In the genomic region with DNA sequence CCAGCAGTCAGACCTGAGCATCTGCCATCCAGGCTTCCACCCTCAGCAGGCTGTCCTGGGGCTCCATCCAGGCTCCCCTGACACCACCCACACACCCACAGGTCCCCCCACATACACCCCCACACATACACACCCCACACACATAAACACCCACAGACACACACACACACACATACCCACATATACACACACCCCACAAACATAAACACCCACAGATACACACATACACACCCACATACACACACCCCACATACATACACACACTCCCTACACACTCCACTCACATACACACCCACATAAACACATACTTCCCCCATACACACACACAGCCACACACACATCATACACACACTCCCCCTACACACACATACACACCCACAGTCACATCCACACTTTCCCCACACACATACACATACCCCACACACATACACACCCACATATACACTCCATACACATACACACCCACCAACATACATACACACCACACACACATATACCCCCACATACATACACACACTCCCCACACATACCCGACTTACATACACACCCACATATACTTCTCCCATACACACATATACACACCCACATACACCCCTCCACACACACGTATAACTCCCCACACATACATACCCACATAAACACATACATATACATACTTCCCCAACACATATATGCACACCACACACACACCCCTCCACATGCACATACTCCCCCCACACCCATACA, we compare ENCODE assay signal across 13 cellular contexts.
"Had no signal": no experiment of that assay in that cellular context is flagged by ENCODE, and none has a peak within 500 bp of the region (broad histone marks: within the 10 kb centered on the region; RNA-seq: fewer than 3 reads in every experiment).

No MANE protein-coding gene starts in this region.

- H3K4me3 Mint-ChIP-seq: activated CD4-positive, alpha-beta memory T cell treated with anti-CD3 and anti-CD28 coated beads for 36 hours; activated naive CD8-positive, alpha-beta T cell treated with anti-CD3 and anti-CD28 coated beads for 36 hours; activated T-cell treated with anti-CD3 and anti-CD28 coated beads, Interleukin-2, amount 50 U/mL, for 4 hours; neural progenitor cell; stimulated activated effector memory CD8-positive, alpha-beta T cell treated with anti-CD3 and anti-CD28 coated beads, Interleukin-12 subunit alpha, Interleukin-12 subunit beta, amount 100 ng/mL, for 72 hours had no signal

- DNase-seq: activated CD4-positive, alpha-beta memory T cell treated with anti-CD3 and anti-CD28 coated beads for 36 hours; activated gamma-delta T cell treated with Interleukin-2 at 50 U/mL for 16 hours; activated naive CD8-positive, alpha-beta T cell treated with anti-CD3 and anti-CD28 coated beads for 36 hours; activated T-cell treated with anti-CD3 and anti-CD28 coated beads, Interleukin-2, amount 50 U/mL, for 4 hours; dorsolateral prefrontal cortex; glutamatergic neuron; right cardiac atrium; substantia nigra had no signal

- H3K9ac ChIP-seq: neural progenitor cell had no signal

- H3K36me3 Mint-ChIP-seq: activated CD4-positive, alpha-beta memory T cell treated with anti-CD3 and anti-CD28 coated beads for 36 hours; activated naive CD8-positive, alpha-beta T cell treated with anti-CD3 and anti-CD28 coated beads for 36 hours; neural progenitor cell; stimulated activated effector memory CD8-positive, alpha-beta T cell treated with anti-CD3 and anti-CD28 coated beads, Interleukin-12 subunit alpha, Interleukin-12 subunit beta, amount 100 ng/mL, for 72 hours had no signal

- H3K27ac Mint-ChIP-seq: activated CD4-positive, alpha-beta memory T cell treated with anti-CD3 and anti-CD28 coated beads for 36 hours; activated naive CD8-positive, alpha-beta T cell treated with anti-CD3 and anti-CD28 coated beads for 36 hours; neural progenitor cell; stimulated activated effector memory CD8-positive, alpha-beta T cell treated with anti-CD3 and anti-CD28 coated beads, Interleukin-12 subunit alpha, Interleukin-12 subunit beta, amount 100 ng/mL, for 72 hours had no signal

- H3K9me3 ChIP-seq: upper lobe of left lung had no signal

- H3K27me3 ChIP-seq: neural progenitor cell, upper lobe of left lung had no signal

- H3K4me1 Mint-ChIP-seq: activated naive CD8-positive, alpha-beta T cell treated with anti-CD3 and anti-CD28 coated beads for 36 hours; stimulated activated effector memory CD8-positive, alpha-beta T cell treated with anti-CD3 and anti-CD28 coated beads, Interleukin-12 subunit alpha, Interleukin-12 subunit beta, amount 100 ng/mL, for 72 hours had no signal

- H3K4me2 ChIP-seq: neural progenitor cell had no signal

- H3K27me3 Mint-ChIP-seq: activated CD4-positive, alpha-beta memory T cell treated with anti-CD3 and anti-CD28 coated beads for 36 hours had no signal

- H2AFZ ChIP-seq: neural progenitor cell had no signal

- H3K4me1 ChIP-seq: upper lobe of left lung had no signal

- H3K9me3 Mint-ChIP-seq: neural progenitor cell; stimulated activated effector memory CD8-positive, alpha-beta T cell treated with anti-CD3 and anti-CD28 coated beads, Interleukin-12 subunit alpha, Interleukin-12 subunit beta, amount 100 ng/mL, for 72 hours had no signal

- ATAC-seq: activated T-cell treated with anti-CD3 and anti-CD28 coated beads, Interleukin-2, amount 50 U/mL, for 4 hours; right cardiac atrium; stimulated activated effector memory CD8-positive, alpha-beta T cell treated with anti-CD3 and anti-CD28 coated beads, Interleukin-12 subunit alpha, Interleukin-12 subunit beta, amount 100 ng/mL, for 72 hours had no signal

- H3K27ac ChIP-seq: dorsolateral prefrontal cortex, neural progenitor cell, upper lobe of left lung, VCaP had no signal

- H3K4me3 ChIP-seq: dorsolateral prefrontal cortex, lung, neural progenitor cell, upper lobe of left lung had no signal

- H3K36me3 ChIP-seq: neural progenitor cell, upper lobe of left lung had no signal
